In the genomic region with DNA sequence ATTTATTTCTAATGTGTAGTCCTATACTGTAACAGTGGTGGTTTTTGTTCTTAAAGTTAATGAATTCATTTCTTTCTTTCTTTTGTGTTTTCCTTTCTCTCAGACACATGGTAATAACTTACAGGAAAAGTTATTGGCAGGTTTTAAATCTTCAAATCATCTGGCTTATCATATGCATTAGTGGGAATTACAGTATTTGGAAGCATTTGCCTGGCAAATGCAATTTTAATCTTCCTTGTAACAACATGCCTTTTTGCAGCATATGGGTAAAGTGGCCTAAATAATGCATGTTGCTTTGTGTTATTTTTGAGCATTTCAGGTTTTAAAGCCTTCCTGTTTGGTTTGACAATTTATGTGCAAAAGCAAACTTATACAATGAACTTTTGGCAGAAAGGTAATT, we compare ENCODE assay signal across 20 cellular contexts.
DNase-seq lines count a peak whose midpoint lies in the region; TF ChIP-seq lines count a peak whose summit lies in the region.
"Had no signal": no experiment of that assay in that cellular context is flagged by ENCODE, and none has a peak within 500 bp of the region (broad histone marks: within the 10 kb centered on the region; RNA-seq: fewer than 3 reads in every experiment).

No MANE protein-coding gene starts in this region.

- H4K8ac ChIP-seq in mesenchymal stem cell (ENCODE audit: low read length): no peak overlapping the region

- H3K27ac ChIP-seq in angular gyrus (ENCODE audit: low read depth, low read length): peak overlapping the region; percentile 41
- no peak overlapping the region for H3K27ac ChIP-seq in mesenchymal stem cell (ENCODE audit: low read length, poor library complexity, severe bottlenecking)
- peak overlapping the region in 3 of 4 donors; percentile 27 to 60 (median 37) for H3K27ac ChIP-seq in transverse colon
- H3K27ac ChIP-seq: 22Rv1, C4-2B, KMS-11 had no signal

- no peak overlapping the region for H3K23ac ChIP-seq in mesenchymal stem cell (ENCODE audit: low read length in 2 of 2)

- H3K4me2 ChIP-seq in mesenchymal stem cell (ENCODE audit: low read length, poor library complexity, severe bottlenecking): no peak overlapping the region
- H3K4me2 ChIP-seq: KMS-11 had no signal

- no peak overlapping the region for H3K4ac ChIP-seq in mesenchymal stem cell (ENCODE audit: low read depth in 1 of 2, low read length in 2 of 2)

- intact Hi-C loops in transverse colon (cut with DNase I; ENCODE audit: low total_unique reads): loop anchor here (5.0 to 10.0 kb wide), 3 partner anchors 185 to 898 kb away; a partner anchor contains a TSS

- peaks cover 6% of the 10 kb centered on the region for H3K79me1 ChIP-seq in mesenchymal stem cell (replicated peaks; ENCODE audit: low read length, poor library complexity, severe bottlenecking)

- no peak overlapping the region for H2AK5ac ChIP-seq in mesenchymal stem cell (ENCODE audit: low read length, severe bottlenecking)

- no peak for TF ChIP-seq POLR2A in transverse colon (IDR thresholded peaks at IDR 0.05)

- no peak overlapping the region for H3K18ac ChIP-seq in mesenchymal stem cell (ENCODE audit: low read depth in 1 of 2, low read length in 2 of 2)

- in situ Hi-C loops in transverse colon (cut with MboI; ENCODE audit: low pct_ligation_motif_present in 1 of 4, low pct_unique_long_range_greater_than_20kb in 1 of 4, low sequenced_read_pairs in 3 of 4): loop anchor here in 3 of 4 donors (25.0 kb wide), 2 partner anchors 175 to 900 kb away; a partner anchor contains a TSS

- no peak overlapping the region for H2BK12ac ChIP-seq in mesenchymal stem cell (ENCODE audit: low read length in 2 of 2)

- peak overlapping the region; percentile 76 for H3K9ac ChIP-seq in mesenchymal stem cell (ENCODE audit: low read length)
- H3K9ac ChIP-seq: KMS-11 had no signal

- H3K4me3 ChIP-seq in mesenchymal stem cell (ENCODE audit: insufficient read depth in 1 of 2, low read depth in 1 of 2, low read length in 2 of 2) (peak overlapping the region in 1 of 2 experiments; percentile 51), transverse colon (no peak overlapping the region)

- TF ChIP-seq EP300 in transverse colon (IDR thresholded peaks at IDR 0.05; ENCODE audit: low read depth): no peak

- no peak overlapping the region for H2BK5ac ChIP-seq in mesenchymal stem cell (ENCODE audit: low read depth, low read length, poor library complexity, severe bottlenecking)

- H2BK15ac ChIP-seq in mesenchymal stem cell (ENCODE audit: low read depth, poor library complexity, severe bottlenecking): no peak overlapping the region

- no peaks in the 10 kb centered on the region for H3K4me1 ChIP-seq in mesenchymal stem cell (ENCODE audit: control insufficient read depth, insufficient read depth, low read depth, low read length)
- peaks cover 0 to 32% (median 18%) of the 10 kb centered on the region in 4 donors for H3K4me1 ChIP-seq in transverse colon

- H3K9me3 ChIP-seq in mesenchymal stem cell (ENCODE audit: control insufficient read depth, low read length) (peaks cover 2% of the 10 kb centered on the region), transverse colon (no peaks in the 10 kb centered on the region)

- H3K36me3 ChIP-seq in mesenchymal stem cell (ENCODE audit: control insufficient read depth in 1 of 2, insufficient read depth in 2 of 2, low read depth in 1 of 2, low read length in 2 of 2) (peaks cover 0 to 42% of the 10 kb centered on the region in 2 experiments), transverse colon (no peaks in the 10 kb centered on the region)

- DNase-seq in DMS 273 (lab: John Stamatoyannopoulos, UW; ENCODE audit: unreplicated experiment) (peak; percentile 21), DMS 273 treated with DMSO at 0.1 percent for 48 hours (lab: John Stamatoyannopoulos, UW) (no peak), mesenchymal stem cell (no peak), transverse colon (no peak), NCI-H146 treated with DMSO at 0.1 percent for 48 hours (lab: John Stamatoyannopoulos, UW; ENCODE audit: unreplicated experiment) (no peak)
- DNase-seq in activated CD4-positive, alpha-beta T cell treated with anti-CD3 and anti-CD28 coated beads, Interleukin-2, amount 50 U/mL, for 1 hour: no peak
- DNase-seq in stimulated activated CD4-positive, alpha-beta T cell treated with anti-CD3 and anti-CD28 coated beads, Interleukin-1b, Interleukin-23, amount 100 ng/mL, for 48 hours: no peak
- DNase-seq: AML-193, DND-41, NCI-H1436, NCI-H2081 treated with DMSO at 0.1 percent for 48 hours, NCI-H510A, NCI-H774, PC-3, RPMI8226, SHP77 treated with DMSO at 0.1 percent for 48 hours had no signal

- H3K14ac ChIP-seq in mesenchymal stem cell (ENCODE audit: low read length in 2 of 2): no peak overlapping the region

- H4K91ac ChIP-seq in mesenchymal stem cell (ENCODE audit: low read length): no peak overlapping the region

- TF ChIP-seq CTCF in transverse colon (IDR thresholded peaks at IDR 0.05): no peak

- H3K27me3 ChIP-seq in mesenchymal stem cell (ENCODE audit: control insufficient read depth in 1 of 2, insufficient read depth in 1 of 2, low read length in 2 of 2): no peaks in the 10 kb centered on the region
- no peaks in the 10 kb centered on the region for H3K27me3 ChIP-seq in transverse colon

- H2AFZ ChIP-seq in mesenchymal stem cell (ENCODE audit: low read depth, low read length): no peak overlapping the region

- no peak overlapping the region for H2BK120ac ChIP-seq in mesenchymal stem cell (ENCODE audit: low read depth, low read length)
